ENCODE assay signal across 12 cellular contexts in genomic region chr10:71970869-71971268, GRCh38. TPM values are rescaled to one million over a fixed set of nuclear protein-coding genes. Genes with fewer than 3 reads are reported as not detected.
DNase-seq lines count a peak whose midpoint lies in the region; ATAC-seq and TF ChIP-seq lines count a peak whose summit lies in the region.
"Had no signal": no experiment of that assay in that cellular context is flagged by ENCODE, and none has a peak within 500 bp of the region (broad histone marks: within the 10 kb centered on the region; RNA-seq: fewer than 3 reads in every experiment).

No MANE protein-coding gene starts in this region.

- TF ChIP-seq EP300 in gastroesophageal sphincter (IDR thresholded peaks at IDR 0.05), result no peak

- no peaks in the 10 kb centered on the region for H3K9me3 Mint-ChIP-seq in Calu3 (ENCODE audit: low read depth, unreplicated experiment)
- H3K9me3 Mint-ChIP-seq: activated T-cell treated with anti-CD3 and anti-CD28 coated beads, Interleukin-2, amount 50 U/mL, for 72 hours; T-cell had no signal

- TF ChIP-seq CTCF in Calu3 (IDR thresholded peaks at IDR 0.05; ENCODE audit: unreplicated experiment) (no peak), adrenal gland (IDR thresholded peaks at IDR 0.05) (no peak), gastroesophageal sphincter (IDR thresholded peaks at IDR 0.05) (no peak)

- no peak overlapping the region for H3K27ac Mint-ChIP-seq in Calu3 (ENCODE audit: unreplicated experiment)
- H3K27ac Mint-ChIP-seq: activated CD4-positive, alpha-beta T cell treated with anti-CD3 and anti-CD28 coated beads for 36 hours; activated T-cell treated with anti-CD3 and anti-CD28 coated beads, Interleukin-2, amount 50 U/mL, for 72 hours; B cell; T-cell had no signal

- WGBS in adrenal gland, 4 donors, result 51 to 67% (median 61%) methylated on average over 3 to 4 of the region's 4 CpGs
- 40 to 79% methylated on average over 1 to 4 of the region's 4 CpGs for WGBS in gastroesophageal sphincter (ENCODE audit: low coverage in 1 of 2), 2 donors

- H3K27me3 ChIP-seq in adrenal gland (no peaks in the 10 kb centered on the region), gastroesophageal sphincter (no peaks in the 10 kb centered on the region), skeletal muscle satellite cell (ENCODE audit: control insufficient read depth, insufficient read depth, low read length) (no peaks in the 10 kb centered on the region)

- BruUV-seq in Calu3 (replicated peaks; lab: Mats Ljungman, UMichigan), result no TSS peak

- CTCF ChIA-PET in Calu3 (lab: Charles Lee), result interaction anchor here (0.6 to 1.7 kb wide), 3 partner anchors 14 to 78 kb away, joined by 3 to 5 read pairs (median 3); no protein-coding TSS in a partner anchor

- peak overlapping the region; percentile 51 for H3K4me3 Mint-ChIP-seq in Calu3 (ENCODE audit: low read depth, unreplicated experiment)
- H3K4me3 Mint-ChIP-seq: activated CD4-positive, alpha-beta T cell treated with anti-CD3 and anti-CD28 coated beads for 36 hours; activated T-cell treated with anti-CD3 and anti-CD28 coated beads, Interleukin-2, amount 50 U/mL, for 72 hours; B cell; T-cell had no signal

- no peak for TF ChIP-seq POLR2A in adrenal gland (IDR thresholded peaks at IDR 0.05)
- TF ChIP-seq POLR2A in gastroesophageal sphincter (IDR thresholded peaks at IDR 0.05), result no peak

- H3K27ac ChIP-seq in adrenal gland, result peak overlapping the region in 3 of 5 donors; percentile 44 to 91 (median 65)
- peak overlapping the region in 3 of 4 donors; percentile 67 to 83 (median 76) for H3K27ac ChIP-seq in gastroesophageal sphincter

- peaks cover 100% of the 10 kb centered on the region for H3K4me1 Mint-ChIP-seq in Calu3 (ENCODE audit: low read depth, unreplicated experiment)
- H3K4me1 Mint-ChIP-seq: B cell had no signal

- H3K27me3 Mint-ChIP-seq in Calu3 (ENCODE audit: unreplicated experiment), result no peaks in the 10 kb centered on the region

- DNase-seq in Calu3 (no peak), adrenal gland (no peak), islet precursor cell (no peak), NCI-H2081 (lab: John Stamatoyannopoulos, UW) (no peak), GOT3 (lab: John Stamatoyannopoulos, UW) (no peak)
- no peak for DNase-seq in activated effector memory CD4-positive, alpha-beta T cell treated with anti-CD3 and anti-CD28 coated beads, Interleukin-2, amount 50 U/mL, for 16 hours
- DNase-seq: activated CD4-positive, alpha-beta T cell treated with anti-CD3 and anti-CD28 coated beads for 36 hours; activated T-cell treated with anti-CD3 and anti-CD28 coated beads, Interleukin-2, amount 50 U/mL, for 72 hours; T-cell had no signal

- ATAC-seq in gastroesophageal sphincter, result no peak
- ATAC-seq: activated CD4-positive, alpha-beta T cell treated with anti-CD3 and anti-CD28 coated beads for 36 hours; activated T-cell treated with anti-CD3 and anti-CD28 coated beads, Interleukin-2, amount 50 U/mL, for 72 hours had no signal

- H3K4me2 ChIP-seq in skeletal muscle satellite cell (ENCODE audit: low read length), result peak overlapping the region; percentile 76

- H3K4me3 ChIP-seq in adrenal gland, result no peak overlapping the region
- peak overlapping the region in 1 of 2 donors; percentile 4 for H3K4me3 ChIP-seq in gastroesophageal sphincter
- H3K4me3 ChIP-seq in skeletal muscle satellite cell (ENCODE audit: low read length), result peak overlapping the region; percentile 55

- H3K4me1 ChIP-seq in adrenal gland (replicated peaks in 1 of 2), result peaks cover 20 to 90% of the 10 kb centered on the region in 2 donors
- H3K4me1 ChIP-seq in gastroesophageal sphincter, result peaks cover 10 to 100% (median 63%) of the 10 kb centered on the region in 3 donors
- peaks cover 100% of the 10 kb centered on the region for H3K4me1 ChIP-seq in skeletal muscle satellite cell (ENCODE audit: control insufficient read depth, insufficient read depth, low read length)

- H3K9ac ChIP-seq in skeletal muscle satellite cell (ENCODE audit: low read depth, low read length), result peak overlapping the region; percentile 41

- peaks cover 51% of the 10 kb centered on the region for H3K36me3 Mint-ChIP-seq in Calu3 (ENCODE audit: insufficient read depth, unreplicated experiment)
- H3K36me3 Mint-ChIP-seq: T-cell had no signal

- H3K36me3 ChIP-seq in adrenal gland (replicated peaks in 1 of 2), result no peaks in the 10 kb centered on the region
- peaks cover 0 to 7% of the 10 kb centered on the region in 2 donors for H3K36me3 ChIP-seq in gastroesophageal sphincter
- peaks cover 19% of the 10 kb centered on the region for H3K36me3 ChIP-seq in skeletal muscle satellite cell (ENCODE audit: insufficient read depth, low read length)

- intact Hi-C loops in Calu3 (cut with micrococcal nuclease; ENCODE audit: unreplicated experiment), result loop anchor here (1.0 kb wide), 1 partner anchor 51 kb away; no protein-coding TSS in a partner anchor
- intact Hi-C loops in adrenal gland (cut with DNase I), result no loop called here

- no peaks in the 10 kb centered on the region for H3K9me3 ChIP-seq in adrenal gland (replicated peaks in 1 of 3)
- no peaks in the 10 kb centered on the region for H3K9me3 ChIP-seq in gastroesophageal sphincter
- H3K9me3 ChIP-seq in skeletal muscle satellite cell (replicated peaks; ENCODE audit: low read length), result no peaks in the 10 kb centered on the region

RNA-seq across cellular contexts. Expression of gene CHST3, which starts 6.7 kb away (rescaled TPM):
- 14.3 and 32.4 TPM in 2 replicates for total RNA-seq in Calu3 (2022)
- total RNA-seq in adrenal gland, result 10 to 100 TPM; 32.2 to 49.7 (median 35.9) TPM
- 10 to 100 TPM in 1 of 3 donors, 1 to 10 TPM in 2; 3.9 to 30.2 (median 5.4) TPM for polyA plus RNA-seq in adrenal gland
- total RNA-seq in gastroesophageal sphincter, result 10 to 100 TPM; 31.8 to 48.0 (median 37.3) TPM
- total RNA-seq in skeletal muscle satellite cell (2012; rRNA removed), result 19.3 and 25.3 TPM in 2 replicates
- total RNA-seq: B cell had no signal
